Comparison of ENCODE assay signal across 12 cellular contexts in genomic region chr3:9782777-9783176, GRCh38. TPM values are rescaled to one million over a fixed set of nuclear protein-coding genes. Genes with fewer than 3 reads are reported as not detected.
DNase-seq lines count a peak whose midpoint lies in the region; ATAC-seq, FAIRE-seq and TF ChIP-seq lines count a peak whose summit lies in the region.
"Had no signal": no experiment of that assay in that cellular context is flagged by ENCODE, and none has a peak within 500 bp of the region (broad histone marks: within the 10 kb centered on the region; RNA-seq: fewer than 3 reads in every experiment).

No MANE protein-coding gene starts in this region.

- no peak for FAIRE-seq in D721Med (lab: Jason Lieb, UNC)

- no peak overlapping the region for H2AFZ ChIP-seq in HCT116 (ENCODE audit: low read depth, low read length, poor library complexity, severe bottlenecking)

- H3K4me1 ChIP-seq in HCT116 (ENCODE audit: control insufficient read depth in 1 of 2, insufficient read depth in 2 of 2, low read length in 2 of 2) (peaks cover 0 to 8% of the 10 kb centered on the region in 2 experiments; a peak in 1 of 4 replicates), RWPE2 (ENCODE audit: insufficient read depth, poor library complexity, severe bottlenecking) (no peaks in the 10 kb centered on the region)

- no peaks in the 10 kb centered on the region for H3K27me3 ChIP-seq in HCT116 (ENCODE audit: insufficient read depth, low read length)
- H3K27me3 ChIP-seq in RWPE2 (ENCODE audit: insufficient read depth, poor library complexity, severe bottlenecking), result no peaks in the 10 kb centered on the region

- RAD21 ChIA-PET in HCT116 (lab: Charles Lee; ENCODE audit: low non-redundant PET in 1 of 2, low total read pairs in 2 of 2, uncharacterized antibody in 2 of 2, unreplicated experiment in 2 of 2), result no interaction called here

- no peaks in the 10 kb centered on the region for H3K9me2 ChIP-seq in HCT116 (ENCODE audit: insufficient read depth)

- H3K36me3 ChIP-seq in HCT116 (ENCODE audit: control insufficient read depth in 1 of 2, insufficient read depth in 2 of 2, low read length in 2 of 2) (peaks cover 15 to 21% of the 10 kb centered on the region in 2 experiments; a peak in 3 of 4 replicates), RWPE2 (ENCODE audit: low read depth) (peaks cover 51% of the 10 kb centered on the region)

- TF ChIP-seq CTCF in D721Med (IDR thresholded peaks at IDR 0.05; ENCODE audit: insufficient read depth, missing control alignments), result peak; percentile 34
- peak in 2 of 3 experiments; percentile 23 to 30; a peak in 2 of 6 replicates for TF ChIP-seq CTCF in HCT116 (IDR thresholded peaks at IDR 0.05 in 2 of 3, conservative IDR thresholded peaks at IDR 0.05 in 1 of 3; ENCODE audit: borderline replicate concordance in 1 of 3, insufficient read depth in 1 of 3, low read depth in 2 of 3, low read length in 2 of 3)
- TF ChIP-seq CTCF in RWPE2 (IDR thresholded peaks at IDR 0.05; ENCODE audit: poor library complexity, severe bottlenecking), result peak; percentile 44

- peak; percentile 51 for TF ChIP-seq RAD21 in HCT116 (IDR thresholded peaks at IDR 0.05; ENCODE audit: low read depth)

- CTCF ChIA-PET in HCT116 (lab: Charles Lee), result interaction anchor here (1.5 to 1.6 kb wide), 2 partner anchors 10 to 13 kb away, joined by 3 to 4 read pairs; partner anchors contain the start of genes ARPC4, CAMK1 and TADA3

- no peaks in the 10 kb centered on the region for H4K20me1 ChIP-seq in HCT116 (ENCODE audit: insufficient read depth)

- DNase-seq in D721Med (ENCODE audit: insufficient read length, low spot score), result no peak
- DNase-seq in HCT116 (ENCODE audit: low read depth, low spot score), result no peak
- no peak for DNase-seq in RWPE2 (ENCODE audit: low spot score)
- no peak for DNase-seq in left colon
- DNase-seq in stimulated activated CD8-positive, alpha-beta memory T cell treated with anti-CD3 and anti-CD28 coated beads, Interleukin-4, amount 100 ng/mL, for 48 hours, result no peak
- DNase-seq in SK-N-DZ (ENCODE audit: low spot score), result no peak
- DNase-seq: effector CD4-positive, alpha-beta T cell; NCI-H446; stimulated activated CD4-positive, alpha-beta T cell treated with anti-CD3 and anti-CD28 coated beads, Interleukin-4, amount 100 ng/mL, for 4 hours had no signal

- H3K4me3 ChIP-seq in HCT116 (replicated peaks in 1 of 2; ENCODE audit: low read depth in 1 of 2, low read length in 2 of 2) (no peak overlapping the region), RWPE2 (ENCODE audit: severe bottlenecking) (no peak overlapping the region)
- H3K4me3 ChIP-seq: thoracic aorta had no signal

- no peak for TF ChIP-seq POLR2A in HCT116 (IDR thresholded peaks at IDR 0.05; ENCODE audit: borderline replicate concordance, extremely low read depth, insufficient read depth, insufficient read length)

- BruUV-seq in HCT116 (replicated peaks; lab: Mats Ljungman, UMichigan), result no TSS peak

- H3K79me2 ChIP-seq in HCT116 (ENCODE audit: insufficient read depth, low read length), result no peaks in the 10 kb centered on the region

- intact Hi-C loops in HCT116 (cut with micrococcal nuclease), result no loop called here
- intact Hi-C loops in left colon (cut with DNase I, micrococcal nuclease), result no loop called here

- H3K27ac ChIP-seq in HCT116 (ENCODE audit: low read depth, low read length) (no peak overlapping the region), RWPE2 (ENCODE audit: poor library complexity, severe bottlenecking) (no peak overlapping the region)
- H3K27ac ChIP-seq: thoracic aorta had no signal

- H3K9ac ChIP-seq in HCT116 (ENCODE audit: low read length), result no peak overlapping the region

- no peaks in the 10 kb centered on the region for H3K9me3 ChIP-seq in HCT116 (ENCODE audit: control insufficient read depth in 1 of 2, insufficient read depth in 1 of 2, low read depth in 1 of 2, low read length in 2 of 2)
- no peaks in the 10 kb centered on the region for H3K9me3 ChIP-seq in RWPE2 (ENCODE audit: severe bottlenecking)
- H3K9me3 ChIP-seq: thoracic aorta had no signal

- H3K4me2 ChIP-seq in HCT116 (ENCODE audit: low read length), result no peak overlapping the region

- peak; percentile 74 for ATAC-seq in HCT116
- peak; percentile 46; the same call in 1 of the 3 replicates for ATAC-seq in RWPE2 (ENCODE audit: low read depth)
- ATAC-seq in left colon, result peak; percentile 27
- no peak for ATAC-seq in HG02763 (IDR thresholded peaks at IDR 0.05; ENCODE audit: unreplicated experiment)
- no peak for ATAC-seq in HG03439 (IDR thresholded peaks at IDR 0.05; ENCODE audit: unreplicated experiment)

- POLR2A ChIA-PET in HCT116 (lab: Charles Lee), result no interaction called here

TF ChIP-seq in HCT116, 20 proteins besides CTCF, POLR2A, EP300 and RAD21:
- TF ChIP-seq TCF7L2 (IDR thresholded peaks at IDR 0.05; ENCODE audit: borderline replicate concordance, extremely low read depth, insufficient read depth, insufficient read length), result no peak
- TF ChIP-seq, protein P1, sequence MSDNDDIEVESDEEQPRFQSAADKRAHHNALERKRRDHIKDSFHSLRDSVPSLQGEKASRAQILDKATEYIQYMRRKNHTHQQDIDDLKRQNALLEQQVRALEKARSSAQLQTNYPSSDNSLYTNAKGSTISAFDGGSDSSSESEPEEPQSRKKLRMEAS (IDR thresholded peaks at IDR 0.05), result no peak
- no peak for TF ChIP-seq ZNF274 (IDR thresholded peaks at IDR 0.05; ENCODE audit: low read depth, low read length)
- no peak for TF ChIP-seq JUND (IDR thresholded peaks at IDR 0.05)
- TF ChIP-seq ZBTB33 (IDR thresholded peaks at IDR 0.05; ENCODE audit: extremely low read depth, insufficient replicate concordance, low read length), result no peak
- no peak for TF ChIP-seq SP1 (IDR thresholded peaks at IDR 0.05; ENCODE audit: low read depth)
- TF ChIP-seq SIN3A (IDR thresholded peaks at IDR 0.05; ENCODE audit: low read depth), result no peak
- no peak for TF ChIP-seq FOSL1 (IDR thresholded peaks at IDR 0.05; ENCODE audit: low read depth)
- TF ChIP-seq ELF1 (IDR thresholded peaks at IDR 0.05; ENCODE audit: borderline replicate concordance, low read depth), result no peak

RNA-seq across cellular contexts. Expression of gene TADA3, which starts 9.5 kb away (rescaled TPM):
- total RNA-seq in HCT116 (2021; ENCODE audit: unreplicated experiment) (72.0 TPM), left colon (10 to 100 TPM; 54.1 to 67.0 TPM)
- 57.9 and 70.3 TPM in 2 replicates for polyA plus RNA-seq in HCT116 (2012)
- 141 and 146 TPM in 2 replicates for polyA plus RNA-seq in SK-N-DZ (2014; cell fraction: cytosol; rRNA removed)
- 97.5 and 104 TPM in 2 replicates for polyA plus RNA-seq in SK-N-DZ (2014; cell fraction: nucleus; rRNA removed)

RNA-seq across cellular contexts. Expression of gene ARPC4, which starts 10.1 kb away (rescaled TPM):
- total RNA-seq in HCT116 (2021; ENCODE audit: unreplicated experiment) (110 TPM), left colon (100 to 1,000 TPM; 215 to 222 TPM)
- 61.8 and 89.3 TPM in 2 replicates for polyA plus RNA-seq in HCT116 (2012)
- 306 and 380 TPM in 2 replicates for polyA plus RNA-seq in SK-N-DZ (2014; cell fraction: cytosol; rRNA removed)
- polyA plus RNA-seq in SK-N-DZ (2014; cell fraction: nucleus; rRNA removed), result 91.5 and 131 TPM in 2 replicates

RNA-seq across cellular contexts. Expression of gene CAMK1, which starts 13.0 kb away (rescaled TPM):
- total RNA-seq in HCT116 (2021; ENCODE audit: unreplicated experiment) (19.7 TPM), left colon (10 to 100 TPM in 1 of 2 donors, 1 to 10 TPM in 1; 8.2 to 10.9 TPM)
- polyA plus RNA-seq in HCT116 (2012), result 20.6 and 21.8 TPM in 2 replicates
- polyA plus RNA-seq in SK-N-DZ (2014; cell fraction: cytosol; rRNA removed), result 69.5 and 83.7 TPM in 2 replicates
- 51.1 TPM in 2 replicates for polyA plus RNA-seq in SK-N-DZ (2014; cell fraction: nucleus; rRNA removed)

RNA-seq across cellular contexts. Expression of gene TTLL3, which starts 27.3 kb away (rescaled TPM):
- total RNA-seq in HCT116 (2021; ENCODE audit: unreplicated experiment), result 40.3 TPM
- 33.3 and 44.5 TPM in 2 replicates for polyA plus RNA-seq in HCT116 (2012)
- 10 to 100 TPM; 40.2 to 47.1 TPM for total RNA-seq in left colon
- polyA plus RNA-seq in SK-N-DZ (2014; cell fraction: cytosol; rRNA removed), result 15.5 and 21.4 TPM in 2 replicates
- polyA plus RNA-seq in SK-N-DZ (2014; cell fraction: nucleus; rRNA removed), result 78.7 and 91.2 TPM in 2 replicates

RNA-seq across cellular contexts. Expression of gene OGG1, which starts 33.0 kb away (rescaled TPM):
- total RNA-seq in HCT116 (2021; ENCODE audit: unreplicated experiment), result 16.3 TPM
- 12.0 and 12.4 TPM in 2 replicates for polyA plus RNA-seq in HCT116 (2012)
- total RNA-seq in left colon, result 10 to 100 TPM; 23.8 to 25.0 TPM
- polyA plus RNA-seq in SK-N-DZ (2014; cell fraction: cytosol; rRNA removed), result 44.1 and 55.2 TPM in 2 replicates
- polyA plus RNA-seq in SK-N-DZ (2014; cell fraction: nucleus; rRNA removed), result 46.7 and 59.0 TPM in 2 replicates

Comparison
In these comparisons a context has a peak if more than half of its experiments do, and no peak if none do; other contexts are left out.
1. ATAC-seq: peak in HCT116 (single experiment), RWPE2 (single experiment) and left colon (single experiment); none in HG02763 (single experiment) and HG03439 (single experiment).
2. Peak in every context shown above with its lines, with median percentiles within 50 percentile points of each other: CTCF ChIP-seq.